1 cellular context compared by ENCODE assay signal in genomic region chr17:58369214-58370031, GRCh38.
TF ChIP-seq lines count a peak whose summit lies in the region.

No MANE protein-coding gene starts in this region.

TF ChIP-seq in HepG2, 621 proteins besides CTCF, POLR2A, EP300 and RAD21 (continued from another document and continues in another):
- TF ChIP-seq ZNF142 (CRISPR knock-in tag; IDR thresholded peaks at IDR 0.05) (no peak), TOE1 (CRISPR knock-in tag; IDR thresholded peaks at IDR 0.05) (no peak), CBFB (CRISPR knock-in tag; IDR thresholded peaks at IDR 0.05) (no peak; the same call in 1 of the 2 replicates), DNMT3B (CRISPR knock-in tag; conservative IDR thresholded peaks at IDR 0.05) (no peak; the same call in 1 of the 2 replicates), ZNF232 (CRISPR knock-in tag; IDR thresholded peaks at IDR 0.05; ENCODE audit: borderline replicate concordance) (no peak), GATAD2A (CRISPR knock-in tag; IDR thresholded peaks at IDR 0.05) (peak; percentile 87), ARNT2 (CRISPR knock-in tag; IDR thresholded peaks at IDR 0.05; ENCODE audit: low read depth) (no peak), ZNF816 (CRISPR knock-in tag; IDR thresholded peaks at IDR 0.05; ENCODE audit: borderline replicate concordance) (no peak), ZBTB42 (CRISPR knock-in tag; IDR thresholded peaks at IDR 0.05) (no peak), AGO2 (optimal IDR thresholded peaks at IDR 0.05; ENCODE audit: low read depth, low read length) (peak; percentile 22), ZFX (CRISPR knock-in tag; IDR thresholded peaks at IDR 0.05; ENCODE audit: low read depth) (peak; percentile 83), TRAFD1 (CRISPR knock-in tag; IDR thresholded peaks at IDR 0.05; ENCODE audit: borderline replicate concordance) (no peak), FOSL1 (CRISPR knock-in tag; IDR thresholded peaks at IDR 0.05; ENCODE audit: borderline replicate concordance) (no peak), NR2F2 (IDR thresholded peaks at IDR 0.05; ENCODE audit: borderline replicate concordance, low read depth) (peak; percentile 78), ZSCAN29 (CRISPR knock-in tag; conservative IDR thresholded peaks at IDR 0.05) (0 out of 2 replicates have a peak, but pooled peaks have one; percentile 44), TCF7L2 (IDR thresholded peaks at IDR 0.05; ENCODE audit: low read depth, low read length) (no peak), RBM39 (IDR thresholded peaks at IDR 0.05; ENCODE audit: low read depth, low read length, poor library complexity, severe bottlenecking) (no peak), ZBTB4 (CRISPR knock-in tag; IDR thresholded peaks at IDR 0.05; ENCODE audit: borderline replicate concordance) (no peak), NR0B2 (CRISPR knock-in tag; IDR thresholded peaks at IDR 0.05) (no peak), PLSCR1 (CRISPR knock-in tag; IDR thresholded peaks at IDR 0.05; ENCODE audit: borderline replicate concordance) (no peak), SIN3B (IDR thresholded peaks at IDR 0.05; ENCODE audit: low read length) (no peak), HOXA3 (CRISPR knock-in tag; IDR thresholded peaks at IDR 0.05) (peak; percentile 61; the same call in 1 of the 2 replicates), KDM5A (IDR thresholded peaks at IDR 0.05; ENCODE audit: borderline replicate concordance, low read length) (0 out of 2 replicates have a peak, but pooled peaks have one; percentile 24), SRY (CRISPR knock-in tag; IDR thresholded peaks at IDR 0.05) (no peak), FOXC1 (CRISPR knock-in tag; IDR thresholded peaks at IDR 0.05; ENCODE audit: borderline replicate concordance) (0 out of 2 replicates have a peak, but pooled peaks have one; percentile 42), ZNF337 (CRISPR knock-in tag; IDR thresholded peaks at IDR 0.05; ENCODE audit: borderline replicate concordance, low read depth) (no peak), ELK4 (CRISPR knock-in tag; IDR thresholded peaks at IDR 0.05; ENCODE audit: borderline replicate concordance) (no peak), ZNF143 (CRISPR knock-in tag; IDR thresholded peaks at IDR 0.05) (no peak), ZBTB46 (CRISPR knock-in tag; IDR thresholded peaks at IDR 0.05; ENCODE audit: borderline replicate concordance) (no peak)
- TF ChIP-seq, protein P1, sequence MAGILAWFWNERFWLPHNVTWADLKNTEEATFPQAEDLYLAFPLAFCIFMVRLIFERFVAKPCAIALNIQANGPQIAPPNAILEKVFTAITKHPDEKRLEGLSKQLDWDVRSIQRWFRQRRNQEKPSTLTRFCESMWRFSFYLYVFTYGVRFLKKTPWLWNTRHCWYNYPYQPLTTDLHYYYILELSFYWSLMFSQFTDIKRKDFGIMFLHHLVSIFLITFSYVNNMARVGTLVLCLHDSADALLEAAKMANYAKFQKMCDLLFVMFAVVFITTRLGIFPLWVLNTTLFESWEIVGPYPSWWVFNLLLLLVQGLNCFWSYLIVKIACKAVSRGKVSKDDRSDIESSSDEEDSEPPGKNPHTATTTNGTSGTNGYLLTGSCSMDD (CRISPR knock-in tag; IDR thresholded peaks at IDR 0.05): no peak
- TF ChIP-seq, protein P2, sequence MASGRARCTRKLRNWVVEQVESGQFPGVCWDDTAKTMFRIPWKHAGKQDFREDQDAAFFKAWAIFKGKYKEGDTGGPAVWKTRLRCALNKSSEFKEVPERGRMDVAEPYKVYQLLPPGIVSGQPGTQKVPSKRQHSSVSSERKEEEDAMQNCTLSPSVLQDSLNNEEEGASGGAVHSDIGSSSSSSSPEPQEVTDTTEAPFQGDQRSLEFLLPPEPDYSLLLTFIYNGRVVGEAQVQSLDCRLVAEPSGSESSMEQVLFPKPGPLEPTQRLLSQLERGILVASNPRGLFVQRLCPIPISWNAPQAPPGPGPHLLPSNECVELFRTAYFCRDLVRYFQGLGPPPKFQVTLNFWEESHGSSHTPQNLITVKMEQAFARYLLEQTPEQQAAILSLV (CRISPR knock-in tag; IDR thresholded peaks at IDR 0.05; ENCODE audit: borderline replicate concordance): no peak
- TF ChIP-seq, protein P3, sequence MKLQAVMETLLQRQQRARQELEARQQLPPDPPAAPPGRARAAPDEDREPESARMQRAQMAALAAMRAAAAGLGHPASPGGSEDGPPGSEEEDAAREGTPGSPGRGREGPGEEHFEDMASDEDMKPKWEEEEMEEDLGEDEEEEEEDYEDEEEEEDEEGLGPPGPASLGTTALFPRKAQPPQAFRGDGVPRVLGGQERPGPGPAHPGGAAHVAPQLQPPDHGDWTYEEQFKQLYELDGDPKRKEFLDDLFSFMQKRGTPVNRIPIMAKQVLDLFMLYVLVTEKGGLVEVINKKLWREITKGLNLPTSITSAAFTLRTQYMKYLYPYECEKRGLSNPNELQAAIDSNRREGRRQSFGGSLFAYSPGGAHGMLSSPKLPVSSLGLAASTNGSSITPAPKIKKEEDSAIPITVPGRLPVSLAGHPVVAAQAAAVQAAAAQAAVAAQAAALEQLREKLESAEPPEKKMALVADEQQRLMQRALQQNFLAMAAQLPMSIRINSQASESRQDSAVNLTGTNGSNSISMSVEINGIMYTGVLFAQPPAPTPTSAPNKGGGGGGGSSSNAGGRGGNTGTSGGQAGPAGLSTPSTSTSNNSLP (IDR thresholded peaks at IDR 0.05; ENCODE audit: low read depth, low read length): peak; percentile 67
- TF ChIP-seq, protein P4, sequence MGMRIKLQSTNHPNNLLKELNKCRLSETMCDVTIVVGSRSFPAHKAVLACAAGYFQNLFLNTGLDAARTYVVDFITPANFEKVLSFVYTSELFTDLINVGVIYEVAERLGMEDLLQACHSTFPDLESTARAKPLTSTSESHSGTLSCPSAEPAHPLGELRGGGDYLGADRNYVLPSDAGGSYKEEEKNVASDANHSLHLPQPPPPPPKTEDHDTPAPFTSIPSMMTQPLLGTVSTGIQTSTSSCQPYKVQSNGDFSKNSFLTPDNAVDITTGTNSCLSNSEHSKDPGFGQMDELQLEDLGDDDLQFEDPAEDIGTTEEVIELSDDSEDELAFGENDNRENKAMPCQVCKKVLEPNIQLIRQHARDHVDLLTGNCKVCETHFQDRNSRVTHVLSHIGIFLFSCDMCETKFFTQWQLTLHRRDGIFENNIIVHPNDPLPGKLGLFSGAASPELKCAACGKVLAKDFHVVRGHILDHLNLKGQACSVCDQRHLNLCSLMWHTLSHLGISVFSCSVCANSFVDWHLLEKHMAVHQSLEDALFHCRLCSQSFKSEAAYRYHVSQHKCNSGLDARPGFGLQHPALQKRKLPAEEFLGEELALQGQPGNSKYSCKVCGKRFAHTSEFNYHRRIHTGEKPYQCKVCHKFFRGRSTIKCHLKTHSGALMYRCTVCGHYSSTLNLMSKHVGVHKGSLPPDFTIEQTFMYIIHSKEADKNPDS (CRISPR knock-in tag; IDR thresholded peaks at IDR 0.05): no peak
- TF ChIP-seq, protein P5, sequence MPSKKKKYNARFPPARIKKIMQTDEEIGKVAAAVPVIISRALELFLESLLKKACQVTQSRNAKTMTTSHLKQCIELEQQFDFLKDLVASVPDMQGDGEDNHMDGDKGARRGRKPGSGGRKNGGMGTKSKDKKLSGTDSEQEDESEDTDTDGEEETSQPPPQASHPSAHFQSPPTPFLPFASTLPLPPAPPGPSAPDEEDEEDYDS (CRISPR knock-in tag; IDR thresholded peaks at IDR 0.05): peak; percentile 57; the same call in 1 of the 2 replicates
